ENCODE assay signal across 26 cellular contexts in the genomic region with DNA sequence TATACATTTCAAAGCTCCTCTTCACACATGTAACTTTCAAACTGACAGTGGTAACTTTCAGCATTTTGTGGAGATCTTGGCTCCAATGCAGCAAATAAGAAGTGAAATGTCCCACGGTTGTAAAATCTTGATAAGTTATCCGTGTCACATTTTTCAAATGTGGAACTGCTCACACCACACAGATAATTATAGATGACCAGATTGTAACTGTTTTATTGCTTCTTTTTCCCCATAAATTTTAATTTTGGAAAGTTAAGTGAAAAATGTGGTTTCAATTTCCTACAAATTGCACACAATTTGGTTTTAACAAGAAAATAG.
A peak's percentile ranks its signal among the peaks of the same experiment; 100 is the strongest.
DNase-seq lines count a peak whose midpoint lies in the region; ATAC-seq and TF ChIP-seq lines count a peak whose summit lies in the region.
"Had no signal": no experiment of that assay in that cellular context is flagged by ENCODE, and none has a peak within 500 bp of the region (broad histone marks: within the 10 kb centered on the region; RNA-seq: fewer than 3 reads in every experiment).

No MANE protein-coding gene starts in this region.

- no peak for DNase-seq in SK-N-MC (ENCODE audit: low read depth, low spot score)
- no peak for DNase-seq in T-helper 9 cell
- no peak for DNase-seq in T-helper 1 cell
- DNase-seq: activated CD4-positive, alpha-beta memory T cell treated with anti-CD3 and anti-CD28 coated beads, Interleukin-2, amount 10 ng/mL, durations not matched to agents 7 days and 5 days; activated naive CD4-positive, alpha-beta T cell treated with anti-CD3 and anti-CD28 coated beads for 36 hours; activated T-cell treated with anti-CD3 and anti-CD28 coated beads, Interleukin-2, amount 50 U/mL, for 1 hour; CD4-positive, alpha-beta T cell; cerebellar nuclear complex; erythroblast; gastrocnemius medialis; MV-4-11; NCI-H1694 treated with DMSO at 0.1 percent for 48 hours; NCI-H748 treated with DMSO at 0.1 percent for 48 hours; occipital lobe; PC-3; SIG-M5; stimulated activated CD4-positive, alpha-beta T cell treated with anti-CD3 and anti-CD28 coated beads, Interleukin-12 subunit alpha, Interleukin-12 subunit beta, amount 100 ng/mL, for 4 hours; substantia nigra had no signal

- no peaks in the 10 kb centered on the region for H3K27me3 ChIP-seq in BLaER1 treated with 17β-estradiol and CSF1 and Interleukin-3, amounts not matched to agents 10 nM and 100 nM
- H3K27me3 ChIP-seq: gastrocnemius medialis had no signal

- H3K9me3 ChIP-seq in BLaER1 treated with 17β-estradiol and CSF1 and Interleukin-3, amounts not matched to agents 10 nM and 100 nM (replicated peaks in 1 of 11): no peaks in the 10 kb centered on the region
- no peaks in the 10 kb centered on the region for H3K9me3 ChIP-seq in SK-N-MC (ENCODE audit: low read depth, low read length)
- H3K9me3 ChIP-seq: gastrocnemius medialis had no signal

- no peak overlapping the region for H3K4me3 Mint-ChIP-seq in nephron
- H3K4me3 Mint-ChIP-seq: activated CD4-positive, alpha-beta memory T cell treated with anti-CD3 and anti-CD28 coated beads, Interleukin-2, amount 10 ng/mL, durations not matched to agents 7 days and 5 days; activated naive CD4-positive, alpha-beta T cell treated with anti-CD3 and anti-CD28 coated beads for 36 hours; CD4-positive, alpha-beta T cell; T-helper 1 cell treated with Interleukin-12 subunit alpha and Interleukin-12 subunit beta and Interleukin-4 antibody, amounts not matched to agents 30 μg/mL and 1 μg/mL, for 36 hours; WTC11 had no signal

- H3K27ac ChIP-seq in BLaER1 treated with 17β-estradiol and CSF1 and Interleukin-3, amounts not matched to agents 10 nM and 100 nM: peak overlapping the region; percentile 12 to 86 (median 80); a peak in 21 of 22 replicates
- H3K27ac ChIP-seq in SK-N-MC: peak overlapping the region; percentile 72; the same call in 1 of the 2 replicates
- H3K27ac ChIP-seq: gastrocnemius medialis had no signal

- peak overlapping the region; percentile 6 to 57 (median 36); a peak in 16 of 20 replicates for H3K4me3 ChIP-seq in BLaER1 treated with 17β-estradiol and CSF1 and Interleukin-3, amounts not matched to agents 10 nM and 100 nM
- peak overlapping the region; percentile 29 for H3K4me3 ChIP-seq in SK-N-MC
- H3K4me3 ChIP-seq: gastrocnemius medialis, lung had no signal

- H3K4me1 Mint-ChIP-seq in nephron: peaks cover 33% of the 10 kb centered on the region
- H3K4me1 Mint-ChIP-seq: WTC11 had no signal

- H3K27ac Mint-ChIP-seq in nephron: peak overlapping the region; percentile 79 to 85 (median 80)
- H3K27ac Mint-ChIP-seq: activated CD4-positive, alpha-beta memory T cell treated with anti-CD3 and anti-CD28 coated beads, Interleukin-2, amount 10 ng/mL, durations not matched to agents 7 days and 5 days; activated naive CD4-positive, alpha-beta T cell treated with anti-CD3 and anti-CD28 coated beads for 36 hours; CD4-positive, alpha-beta T cell; T-helper 1 cell treated with Interleukin-12 subunit alpha and Interleukin-12 subunit beta and Interleukin-4 antibody, amounts not matched to agents 30 μg/mL and 1 μg/mL, for 36 hours; WTC11 had no signal

- H3K27me3 Mint-ChIP-seq in nephron (ENCODE audit: low read depth): peaks cover 5% of the 10 kb centered on the region

- TF ChIP-seq CTCF in nephron (IDR thresholded peaks at IDR 0.05; ENCODE audit: unreplicated experiment in 3 of 3): no peak

- H4K20me1 ChIP-seq in BLaER1 treated with 17β-estradiol and CSF1 and Interleukin-3, amounts not matched to agents 10 nM and 100 nM: peaks cover 0 to 9% (median 0%) of the 10 kb centered on the region in 11 experiments; a peak in 2 of 22 replicates

- H3K9ac ChIP-seq in BLaER1 treated with 17β-estradiol and CSF1 and Interleukin-3, amounts not matched to agents 10 nM and 100 nM: peak overlapping the region; percentile 11 to 74 (median 63)
- peak overlapping the region; percentile 1 for H3K9ac ChIP-seq in SK-N-MC (ENCODE audit: insufficient read length)

- no peaks in the 10 kb centered on the region for H3K9me3 Mint-ChIP-seq in nephron
- H3K9me3 Mint-ChIP-seq: activated CD4-positive, alpha-beta memory T cell treated with anti-CD3 and anti-CD28 coated beads, Interleukin-2, amount 10 ng/mL, durations not matched to agents 7 days and 5 days; activated naive CD4-positive, alpha-beta T cell treated with anti-CD3 and anti-CD28 coated beads for 36 hours; CD4-positive, alpha-beta T cell; T-helper 1 cell treated with Interleukin-12 subunit alpha and Interleukin-12 subunit beta and Interleukin-4 antibody, amounts not matched to agents 30 μg/mL and 1 μg/mL, for 36 hours; WTC11 had no signal

- ATAC-seq in GM21576 (IDR thresholded peaks at IDR 0.05; ENCODE audit: unreplicated experiment) (peak; percentile 20), HG03571 (IDR thresholded peaks at IDR 0.05; ENCODE audit: unreplicated experiment) (no peak), HG03469 (IDR thresholded peaks at IDR 0.05; ENCODE audit: unreplicated experiment) (no peak)
- ATAC-seq: gastrocnemius medialis, PC-3, WTC11 had no signal

- H3K4me2 ChIP-seq in BLaER1 treated with 17β-estradiol and CSF1 and Interleukin-3, amounts not matched to agents 10 nM and 100 nM: peak overlapping the region; percentile 58 to 83 (median 80)

- peaks cover 0 to 66% (median 34%) of the 10 kb centered on the region in 11 experiments; a peak in 16 of 22 replicates for H3K36me3 ChIP-seq in BLaER1 treated with 17β-estradiol and CSF1 and Interleukin-3, amounts not matched to agents 10 nM and 100 nM
- no peaks in the 10 kb centered on the region for H3K36me3 ChIP-seq in SK-N-MC (ENCODE audit: insufficient read depth, low read length)
- H3K36me3 ChIP-seq: gastrocnemius medialis had no signal

- H3K4me1 ChIP-seq in BLaER1 treated with 17β-estradiol and CSF1 and Interleukin-3, amounts not matched to agents 10 nM and 100 nM: peaks cover 64 to 100% (median 96%) of the 10 kb centered on the region in 10 experiments

- H3K36me3 Mint-ChIP-seq in nephron (ENCODE audit: low read depth): no peaks in the 10 kb centered on the region
- H3K36me3 Mint-ChIP-seq: WTC11 had no signal
